ENCODE assay signal across 15 cellular contexts in the genomic region with DNA sequence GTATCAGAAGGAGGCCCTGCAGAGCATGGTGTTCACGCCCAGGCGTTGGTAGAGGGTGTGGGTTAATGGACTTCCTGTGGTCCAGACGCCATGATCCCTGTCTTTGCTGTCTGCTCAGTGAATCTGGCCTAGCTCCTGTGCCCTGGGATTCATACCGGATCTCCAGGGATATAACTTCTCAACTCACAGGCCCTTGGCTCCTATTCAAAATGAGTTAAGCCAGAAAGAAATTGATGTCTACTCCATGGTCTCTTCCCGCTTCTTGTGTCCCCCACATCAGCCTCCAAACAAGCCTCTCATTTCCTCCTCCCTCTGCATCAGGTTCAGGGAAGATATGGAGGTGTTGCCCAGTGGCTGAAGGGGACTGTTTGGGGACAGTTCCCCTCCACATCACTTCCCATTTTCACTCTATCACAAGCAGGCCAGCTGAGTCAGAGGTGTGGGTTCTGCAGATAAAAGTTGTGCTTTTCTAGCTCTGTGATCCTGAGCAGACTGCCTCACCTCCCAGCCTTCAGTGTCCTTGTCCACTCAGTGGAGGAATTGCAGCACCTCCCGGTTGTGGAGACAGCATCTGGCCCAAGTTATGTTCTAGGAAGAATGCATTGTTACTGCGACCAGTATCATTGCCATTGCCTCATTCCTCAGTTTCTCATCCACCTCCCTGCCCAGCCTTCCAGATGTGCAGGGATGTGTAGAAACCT. TPM values are rescaled to one million over a fixed set of nuclear protein-coding genes. Genes with fewer than 3 reads are reported as not detected.
DNase-seq lines count a peak whose midpoint lies in the region; ATAC-seq and TF ChIP-seq lines count a peak whose summit lies in the region.
"Had no signal": no experiment of that assay in that cellular context is flagged by ENCODE, and none has a peak within 500 bp of the region (broad histone marks: within the 10 kb centered on the region; RNA-seq: fewer than 3 reads in every experiment).

No MANE protein-coding gene starts in this region.

- in situ Hi-C loops in transverse colon (cut with MboI; ENCODE audit: low pct_ligation_motif_present in 1 of 4, low pct_unique_long_range_greater_than_20kb in 1 of 4, low sequenced_read_pairs in 3 of 4) = loop anchor here (5.0 to 25.0 kb wide), 7 partner anchors 239 to 764 kb away; a partner anchor contains a TSS

- H3K9me3 ChIP-seq in breast epithelium = no peaks in the 10 kb centered on the region
- H3K9me3 ChIP-seq in transverse colon = no peaks in the 10 kb centered on the region
- no peaks in the 10 kb centered on the region for H3K9me3 ChIP-seq in ascending aorta

- H3K36me3 ChIP-seq in breast epithelium = no peaks in the 10 kb centered on the region
- H3K36me3 ChIP-seq in transverse colon = no peaks in the 10 kb centered on the region
- H3K36me3 ChIP-seq in ascending aorta = no peaks in the 10 kb centered on the region

- TF ChIP-seq CTCF in breast epithelium (IDR thresholded peaks at IDR 0.05) (no peak), MCF 10A (IDR thresholded peaks at IDR 0.05; ENCODE audit: unreplicated experiment) (no peak), chondrocyte (IDR thresholded peaks at IDR 0.05) (no peak), transverse colon (IDR thresholded peaks at IDR 0.05) (no peak), ascending aorta (IDR thresholded peaks at IDR 0.05) (no peak)

- POLR2A ChIA-PET in MCF 10A (lab: Yijun Ruan, JAX) = interaction anchor here (0.7 to 4.4 kb wide), 5 partner anchors 48 to 586 kb away, joined by 3 to 26 read pairs (median 11); a partner anchor contains a TSS

- no peak for TF ChIP-seq EP300 in transverse colon (IDR thresholded peaks at IDR 0.05; ENCODE audit: low read depth)

- no peak for TF ChIP-seq POLR2A in breast epithelium (IDR thresholded peaks at IDR 0.05)
- TF ChIP-seq POLR2A in transverse colon (IDR thresholded peaks at IDR 0.05) = no peak

- intact Hi-C loops in breast epithelium (cut with DNase I; ENCODE audit: low total_unique reads) = loop anchor here (10.0 kb wide), 1 partner anchor 536 kb away; no protein-coding TSS in a partner anchor
- intact Hi-C loops in MCF 10A (cut with micrococcal nuclease) = loop anchor here (1.0 to 2.0 kb wide), 9 partner anchors 34 to 586 kb away; a partner anchor contains a TSS
- intact Hi-C loops in transverse colon (cut with DNase I; ENCODE audit: low total_unique reads) = no loop called here
- intact Hi-C loops in ascending aorta (cut with DNase I) = loop anchor here (1.0 to 10.0 kb wide), 6 partner anchors 94 to 586 kb away; a partner anchor contains a TSS

- H3K4me1 Mint-ChIP-seq in MCF 10A (ENCODE audit: insufficient read depth, unreplicated experiment) (peaks cover 29% of the 10 kb centered on the region), chondrocyte (ENCODE audit: low read depth) (peaks cover 31% of the 10 kb centered on the region)
- peaks cover 21% of the 10 kb centered on the region for H3K4me1 Mint-ChIP-seq in stimulated activated memory B cell treated with anti-CD40 and anti-IgM and Interleukin-4, amounts not matched to agents 10 μg/mL and 1 μg/mL and 100 μg/mL, for 72 hours

- no peak overlapping the region for H3K27ac Mint-ChIP-seq in MCF 10A (ENCODE audit: low read depth, unreplicated experiment)
- peak overlapping the region; percentile 96 for H3K27ac Mint-ChIP-seq in chondrocyte (ENCODE audit: unreplicated experiment)
- peak overlapping the region; percentile 18 for H3K27ac Mint-ChIP-seq in stimulated activated memory B cell treated with anti-CD40 and anti-IgM and Interleukin-4, amounts not matched to agents 10 μg/mL and 1 μg/mL and 100 μg/mL, for 72 hours

- no peak overlapping the region for H3K4me3 Mint-ChIP-seq in MCF 10A (ENCODE audit: unreplicated experiment)
- H3K4me3 Mint-ChIP-seq in chondrocyte (ENCODE audit: unreplicated experiment) = no peak overlapping the region
- peak overlapping the region; percentile 13 for H3K4me3 Mint-ChIP-seq in stimulated activated memory B cell treated with anti-CD40 and anti-IgM and Interleukin-4, amounts not matched to agents 10 μg/mL and 1 μg/mL and 100 μg/mL, for 72 hours

- H3K27me3 ChIP-seq in breast epithelium (no peaks in the 10 kb centered on the region), transverse colon (no peaks in the 10 kb centered on the region), ascending aorta (no peaks in the 10 kb centered on the region)

- DNase-seq in breast epithelium (ENCODE audit: low spot score in 2 of 2) = no peak
- DNase-seq in MCF 10A (ENCODE audit: unreplicated experiment) = no peak
- DNase-seq in NOMO-1 treated with DMSO at 0.1 percent for 48 hours (lab: John Stamatoyannopoulos, UW; ENCODE audit: unreplicated experiment) = peak; percentile 52
- no peak for DNase-seq in chondrocyte (ENCODE audit: low spot score)
- DNase-seq in transverse colon = no peak
- DNase-seq in ascending aorta (ENCODE audit: low spot score in 2 of 2) = no peak
- DNase-seq: anterior cingulate cortex; dorsolateral prefrontal cortex; NCI-H1436 treated with DMSO at 0.1 percent for 48 hours; NCI-H510A treated with DMSO at 0.1 percent for 48 hours; stimulated activated CD4-positive, alpha-beta T cell treated with anti-CD3 and anti-CD28 coated beads, Interleukin-2, amount 100 ng/mL, for 24 hours had no signal

- peak; percentile 69 for ATAC-seq in stimulated activated memory B cell treated with anti-CD40 and anti-IgM and Interleukin-4, amounts not matched to agents 10 μg/mL and 1 μg/mL and 100 μg/mL, for 72 hours
- no peak for ATAC-seq in GM19463 (IDR thresholded peaks at IDR 0.05; ENCODE audit: unreplicated experiment)
- ATAC-seq: Right ventricle myocardium inferior had no signal

- CTCF ChIA-PET in MCF 10A (lab: Yijun Ruan, JAX) = interaction anchor here (0.5 to 6.5 kb wide), 31 partner anchors 10 to 921 kb away, joined by 3 to 80 read pairs (median 4); a partner anchor contains a TSS

- no peaks in the 10 kb centered on the region for H3K27me3 Mint-ChIP-seq in MCF 10A (ENCODE audit: insufficient read depth, unreplicated experiment)
- peaks cover 2% of the 10 kb centered on the region for H3K27me3 Mint-ChIP-seq in chondrocyte (ENCODE audit: low read depth)
- H3K27me3 Mint-ChIP-seq in stimulated activated memory B cell treated with anti-CD40 and anti-IgM and Interleukin-4, amounts not matched to agents 10 μg/mL and 1 μg/mL and 100 μg/mL, for 72 hours = peaks cover 8% of the 10 kb centered on the region

- H3K27ac ChIP-seq in breast epithelium (peak overlapping the region; percentile 45 to 68), transverse colon (no peak overlapping the region), ascending aorta (peak overlapping the region in 1 of 2 donors; percentile 36)

- H3K4me1 ChIP-seq in breast epithelium = peaks cover 0 to 10% of the 10 kb centered on the region in 2 donors
- H3K4me1 ChIP-seq in transverse colon = peaks cover 0 to 8% (median 0%) of the 10 kb centered on the region in 4 donors
- H3K4me1 ChIP-seq in ascending aorta = peaks cover 2 to 23% of the 10 kb centered on the region in 2 donors

- BruUV-seq in MCF 10A (replicated peaks; lab: Mats Ljungman, UMichigan) = no TSS peak

- H3K36me3 Mint-ChIP-seq in MCF 10A (ENCODE audit: insufficient read depth, unreplicated experiment) = no peaks in the 10 kb centered on the region
- H3K36me3 Mint-ChIP-seq in chondrocyte (ENCODE audit: low read depth) = no peaks in the 10 kb centered on the region
- H3K36me3 Mint-ChIP-seq in stimulated activated memory B cell treated with anti-CD40 and anti-IgM and Interleukin-4, amounts not matched to agents 10 μg/mL and 1 μg/mL and 100 μg/mL, for 72 hours = no peaks in the 10 kb centered on the region

- 87% methylated on average over 7 of the region's 7 CpGs; no CpG with 5 or more reads in 1 of the 2 donors for WGBS in transverse colon (ENCODE audit: low coverage in 1 of 2), 2 donors

- H3K9me3 Mint-ChIP-seq in MCF 10A (ENCODE audit: unreplicated experiment) (no peaks in the 10 kb centered on the region), chondrocyte (ENCODE audit: low read depth) (no peaks in the 10 kb centered on the region)
- H3K9me3 Mint-ChIP-seq in stimulated activated memory B cell treated with anti-CD40 and anti-IgM and Interleukin-4, amounts not matched to agents 10 μg/mL and 1 μg/mL and 100 μg/mL, for 72 hours = no peaks in the 10 kb centered on the region

- no peak overlapping the region for H3K4me3 ChIP-seq in breast epithelium
- H3K4me3 ChIP-seq in transverse colon = no peak overlapping the region
- no peak overlapping the region for H3K4me3 ChIP-seq in ascending aorta

RNA-seq across cellular contexts. Expression of a gene that starts 22.5 kb away (rescaled TPM):
- total RNA-seq in breast epithelium (10 to 100 TPM; 12.1 to 21.1 (median 15.5) TPM), MCF 10A (2022) (0.29 TPM in 1 of 2 replicates, not detected in the other), chondrocyte (4.1 to 5.3 TPM (median 4.9 TPM) in 3 replicates), transverse colon (10 to 100 TPM in 1 of 4 donors, 1 to 10 TPM in 3; 3.8 to 34.8 (median 5.3) TPM), ascending aorta (0.53 TPM)
- total RNA-seq: HepG2 had no signal

Comparison
In these comparisons a context has a peak if more than half of its experiments do, and no peak if none do; other contexts are left out.
1. H3K27ac ChIP-seq: peak in breast epithelium (2 of 2); none in transverse colon (0 of 4).